ENCODE assay signal across 9 cellular contexts in the genomic region with DNA sequence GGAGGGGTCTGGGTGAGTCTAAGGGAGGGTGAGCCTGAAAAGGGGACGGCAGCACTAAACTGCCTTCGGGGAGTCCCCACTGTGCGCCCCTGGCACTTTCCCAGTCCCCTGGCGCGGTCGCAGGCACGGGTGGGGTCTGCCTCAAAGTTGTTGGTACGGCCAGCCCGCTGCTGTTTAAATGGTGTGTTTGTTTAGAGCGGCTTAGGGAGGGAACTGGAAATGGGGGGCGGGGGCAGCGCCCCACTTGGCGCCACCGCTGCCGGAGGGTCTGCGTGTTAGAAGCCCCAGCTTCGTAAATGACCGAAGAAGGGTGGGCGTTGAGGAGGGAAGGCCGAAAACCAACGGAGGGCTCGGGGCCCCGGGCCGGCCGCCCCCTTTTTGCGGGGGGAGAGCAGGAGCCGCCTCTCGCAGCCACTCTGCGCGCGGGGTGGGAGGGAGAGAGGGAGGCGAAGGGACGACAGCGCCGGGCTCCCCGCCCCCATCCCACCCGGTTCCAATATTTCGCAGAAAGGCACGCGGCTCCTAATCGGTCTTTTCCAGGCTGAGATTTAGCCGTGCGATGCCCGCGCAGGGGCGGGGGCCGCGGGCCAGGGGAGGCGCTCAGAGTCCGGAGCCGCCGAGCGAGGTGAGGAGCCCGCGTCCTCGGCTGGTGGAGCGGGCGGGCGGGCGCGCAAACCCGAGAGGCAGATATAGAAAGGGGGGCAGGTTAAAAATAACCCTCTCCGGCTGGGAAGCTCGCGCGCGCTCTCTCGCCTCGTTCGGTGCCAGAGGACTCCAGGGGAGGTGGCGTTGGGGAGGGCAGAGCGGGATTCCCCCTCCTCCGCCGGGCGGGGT. TPM values are rescaled to one million over a fixed set of nuclear protein-coding genes. Genes with fewer than 3 reads are reported as not detected.
DNase-seq lines count a peak whose midpoint lies in the region; ATAC-seq and TF ChIP-seq lines count a peak whose summit lies in the region.
"Had no signal": no experiment of that assay in that cellular context is flagged by ENCODE, and none has a peak within 500 bp of the region (broad histone marks: within the 10 kb centered on the region; RNA-seq: fewer than 3 reads in every experiment).

No MANE protein-coding gene starts in this region.

- no peak for ATAC-seq in GM21786 (IDR thresholded peaks at IDR 0.05; ENCODE audit: unreplicated experiment)
- ATAC-seq in HG03196 (IDR thresholded peaks at IDR 0.05; ENCODE audit: unreplicated experiment), result no peak

- CTCF ChIA-PET in OCI-LY7 (lab: Charles Lee; ENCODE audit: unreplicated experiment), result interaction anchor here (0.6 to 0.7 kb wide), 2 partner anchors 8 to 16 kb away, joined by 3 read pairs; no protein-coding TSS in a partner anchor

- H3K27ac ChIP-seq in OCI-LY7 (ENCODE audit: low read depth, low read length, poor library complexity, severe bottlenecking) (peak overlapping the region; percentile 99), left ventricle myocardium inferior (replicated peaks) (peak overlapping the region; percentile 95)
- H3K27ac ChIP-seq: neutrophil had no signal

- no peaks in the 10 kb centered on the region for H3K9me2 ChIP-seq in OCI-LY7 (ENCODE audit: insufficient read depth, low read length)

- H3K79me2 ChIP-seq in OCI-LY7 (ENCODE audit: insufficient read depth, low read depth, low read length), result no peaks in the 10 kb centered on the region

- no peaks in the 10 kb centered on the region for H3K36me3 ChIP-seq in OCI-LY7 (ENCODE audit: insufficient read depth, low read length)
- no peaks in the 10 kb centered on the region for H3K36me3 ChIP-seq in left ventricle myocardium inferior
- H3K36me3 ChIP-seq: neutrophil had no signal

- no peak overlapping the region for H2AFZ ChIP-seq in OCI-LY7 (ENCODE audit: low read length)

- no TSS peak for BruUV-seq in OCI-LY7 (replicated peaks; lab: Mats Ljungman, UMichigan)

- TF ChIP-seq CTCF in OCI-LY7 (conservative IDR thresholded peaks at IDR 0.05; ENCODE audit: low read length), result no peak
- no peak for TF ChIP-seq CTCF in left ventricle myocardium inferior (IDR thresholded peaks at IDR 0.05; ENCODE audit: borderline replicate concordance)

- peak overlapping the region; percentile 89 for H3K4me2 ChIP-seq in OCI-LY7 (ENCODE audit: low read length)

- H3K4me1 ChIP-seq in OCI-LY7 (ENCODE audit: insufficient read depth, low read length, poor library complexity, severe bottlenecking) (peaks cover 58% of the 10 kb centered on the region), left ventricle myocardium inferior (peaks cover 97% of the 10 kb centered on the region)

- intact Hi-C loops in OCI-LY7 (cut with micrococcal nuclease; ENCODE audit: unreplicated experiment) (no loop called here), left ventricle myocardium inferior (cut with micrococcal nuclease) (loop anchor here (10.0 kb wide), 1 partner anchor 87 kb away; no protein-coding TSS in a partner anchor)

- H3K9me3 ChIP-seq in OCI-LY7 (ENCODE audit: low read length), result no peaks in the 10 kb centered on the region
- no peaks in the 10 kb centered on the region for H3K9me3 ChIP-seq in left ventricle myocardium inferior (replicated peaks)
- H3K9me3 ChIP-seq: neutrophil had no signal

- POLR2A ChIA-PET in OCI-LY7 (lab: Charles Lee), result interaction anchor here (0.5 to 1.4 kb wide), 3 partner anchors 16 to 68 kb away, joined by 3 read pairs; no protein-coding TSS in a partner anchor

- H4K20me1 ChIP-seq in OCI-LY7 (ENCODE audit: insufficient read depth, low read length), result no peaks in the 10 kb centered on the region

- no peaks in the 10 kb centered on the region for H3K27me3 ChIP-seq in left ventricle myocardium inferior (ENCODE audit: low read depth)

- peak overlapping the region; percentile 68 for H3K4me3 ChIP-seq in OCI-LY7 (ENCODE audit: low read depth, low read length, poor library complexity, severe bottlenecking)
- peak overlapping the region; percentile 72 for H3K4me3 ChIP-seq in left ventricle myocardium inferior

- DNase-seq in activated CD8-positive, alpha-beta memory T cell treated with anti-CD3 and anti-CD28 coated beads for 24 hours, result peak; percentile 73
- no peak for DNase-seq in activated CD8-positive, alpha-beta memory T cell treated with anti-CD3 and anti-CD28 coated beads, Interleukin-2, amount 50 U/mL, for 48 hours
- DNase-seq in OCI-LY7 (ENCODE audit: low spot score) (no peak), anterior cingulate cortex (lab: John Stamatoyannopoulos, UW) (peak in 57 of 58 donors; percentile 38 to 91 (median 83)), left ventricle myocardium inferior (peak; percentile 85), pons (ENCODE audit: low spot score) (peak; percentile 79)

RNA-seq across cellular contexts. Expression of gene SREBF1, which starts 55.0 kb away (rescaled TPM):
- total RNA-seq in OCI-LY7 (2014; rRNA removed; shearing (Covaris generic)), result 48.4 and 70.4 TPM in 2 replicates
- total RNA-seq in OCI-LY7 (2022) (187 and 213 TPM in 2 replicates), left ventricle myocardium inferior (10.2 TPM)

Comparison
In these comparisons a context has a peak if more than half of its experiments do, and no peak if none do; other contexts are left out.
1. DNase-seq: peak in activated CD8-positive, alpha-beta memory T cell treated with anti-CD3 and anti-CD28 coated beads for 24 hours (single experiment), anterior cingulate cortex (57 of 58), left ventricle myocardium inferior (single experiment) and pons (single experiment); none in activated CD8-positive, alpha-beta memory T cell treated with anti-CD3 and anti-CD28 coated beads, Interleukin-2, amount 50 U/mL, for 48 hours (single experiment) and OCI-LY7 (single experiment).